Comparison of ENCODE assay signal across 1 cellular context in genomic region chrX:68830486-68831404, GRCh38.
TF ChIP-seq lines count a peak whose summit lies in the region.

No MANE protein-coding gene starts in this region.

TF ChIP-seq in SK-N-SH treated with all-trans-retinoic acid at 6 μM for 48 hours, 23 proteins besides CTCF, POLR2A, EP300 and RAD21 (continued from another document):
- TF ChIP-seq CSRNP3 (CRISPR knock-in tag; IDR thresholded peaks at IDR 0.05) (no peak), OSR1 (CRISPR knock-in tag; IDR thresholded peaks at IDR 0.05) (no peak), ESRRG (CRISPR knock-in tag; IDR thresholded peaks at IDR 0.05) (no peak), ZC3H10 (CRISPR knock-in tag; IDR thresholded peaks at IDR 0.05) (no peak), ZFP3 (CRISPR knock-in tag; IDR thresholded peaks at IDR 0.05) (no peak)
